Comparison of ENCODE assay signal across 8 cellular contexts in the genomic region with DNA sequence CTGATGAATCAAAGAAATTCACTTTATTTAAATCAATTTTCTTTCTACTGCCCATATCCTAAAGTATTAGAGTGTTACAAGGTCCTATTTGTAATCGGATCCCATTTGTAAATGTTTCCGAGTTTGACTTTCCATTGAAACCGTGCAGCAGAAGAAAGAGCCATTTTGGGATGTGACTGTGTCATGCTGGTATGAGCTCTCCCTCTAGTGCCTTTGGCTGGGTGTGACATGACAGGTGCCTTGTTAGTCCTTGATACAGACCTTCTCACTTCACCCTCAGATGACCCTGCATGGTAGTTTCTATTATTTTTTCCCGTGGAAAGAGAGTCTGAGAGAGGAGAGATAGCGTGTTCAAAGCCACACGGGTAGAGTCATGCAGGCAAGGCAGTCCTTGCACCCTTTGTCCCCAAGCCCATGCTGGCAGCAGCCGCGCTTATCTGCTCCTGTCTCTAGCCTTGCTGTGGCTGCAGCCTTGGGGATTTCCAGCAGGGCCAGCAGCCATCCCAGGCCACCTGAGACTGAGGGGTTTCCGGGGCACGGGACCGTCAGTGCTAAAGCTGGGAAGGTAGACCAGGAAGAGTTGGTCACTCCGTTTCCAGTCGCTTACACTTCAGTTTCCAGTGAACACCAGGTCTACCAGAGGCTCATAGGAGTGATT. TPM values are rescaled to one million over a fixed set of nuclear protein-coding genes. Genes with fewer than 3 reads are reported as not detected.
A peak's percentile ranks its signal among the peaks of the same experiment; 100 is the strongest.
DNase-seq lines count a peak whose midpoint lies in the region; ATAC-seq lines count a peak whose summit lies in the region.

No MANE protein-coding gene starts in this region.

- H3K27ac Mint-ChIP-seq in activated CD4-positive, alpha-beta T cell treated with anti-CD3 and anti-CD28 coated beads for 36 hours: no peak overlapping the region

- H3K4me1 Mint-ChIP-seq in activated CD4-positive, alpha-beta T cell treated with anti-CD3 and anti-CD28 coated beads for 36 hours: peaks cover 2% of the 10 kb centered on the region

- H3K9me3 ChIP-seq in neuronal stem cell (replicated peaks in 1 of 2; ENCODE audit: control insufficient read depth in 2 of 2, insufficient read depth in 1 of 2, low read depth in 1 of 2, low read length in 2 of 2): peaks cover 0 to 8% of the 10 kb centered on the region in 2 donors

- no peaks in the 10 kb centered on the region for H3K9me3 Mint-ChIP-seq in activated CD4-positive, alpha-beta T cell treated with anti-CD3 and anti-CD28 coated beads for 36 hours (ENCODE audit: low read depth)

- H3K27me3 ChIP-seq in neuronal stem cell (ENCODE audit: control insufficient read depth in 3 of 3, insufficient read depth in 3 of 3, low read depth in 1 of 3, low read length in 3 of 3): no peaks in the 10 kb centered on the region

- no peaks in the 10 kb centered on the region for H3K4me1 ChIP-seq in neuronal stem cell (ENCODE audit: control insufficient read depth in 2 of 2, insufficient read depth in 1 of 2, low read depth in 1 of 2, low read length in 2 of 2)

- no peak overlapping the region for H2AK5ac ChIP-seq in neuronal stem cell (ENCODE audit: low read depth, low read length)

- no peak overlapping the region for H3K14ac ChIP-seq in neuronal stem cell (ENCODE audit: low read length)

- ATAC-seq in activated CD4-positive, alpha-beta T cell treated with anti-CD3 and anti-CD28 coated beads for 36 hours: peak; percentile 49
- no peak for ATAC-seq in HG02884 (IDR thresholded peaks at IDR 0.05; ENCODE audit: unreplicated experiment)
- no peak for ATAC-seq in GM21723 (IDR thresholded peaks at IDR 0.05; ENCODE audit: unreplicated experiment)

- POLR2A ChIA-PET in activated CD4-positive, alpha-beta T cell treated with anti-CD3 and anti-CD28 coated beads for 36 hours (lab: Charles Lee): no interaction called here

- no peak overlapping the region for H2AFZ ChIP-seq in neuronal stem cell (ENCODE audit: low read length)

- H4K8ac ChIP-seq in neuronal stem cell (ENCODE audit: low read depth, low read length): no peak overlapping the region

- H2BK120ac ChIP-seq in neuronal stem cell (ENCODE audit: low read depth, low read length): no peak overlapping the region

- DNase-seq in activated CD4-positive, alpha-beta T cell treated with anti-CD3 and anti-CD28 coated beads for 36 hours: peak; percentile 22
- DNase-seq in activated CD4-positive, alpha-beta T cell treated with anti-CD3 and anti-CD28 coated beads for 48 hours: no peak
- DNase-seq in MV-4-11 (lab: John Stamatoyannopoulos, UW): peak; percentile 18
- peak; percentile 69 to 70 for DNase-seq in T47D (ENCODE audit: low read depth in 1 of 2, low spot score in 1 of 2)
- peak; percentile 55 for DNase-seq in mesenteric fat pad (ENCODE audit: low spot score)
- no peak for DNase-seq in neuronal stem cell (ENCODE audit: low spot score)

- H3K36me3 ChIP-seq in neuronal stem cell (replicated peaks in 1 of 2; ENCODE audit: control insufficient read depth in 2 of 2, insufficient read depth in 2 of 2, low read length in 2 of 2): peaks cover 0 to 59% of the 10 kb centered on the region in 2 donors

- no peak overlapping the region for H3K4me3 ChIP-seq in neuronal stem cell (ENCODE audit: low read length in 2 of 2)

- H2BK12ac ChIP-seq in neuronal stem cell (ENCODE audit: low read length): no peak overlapping the region

- no peak overlapping the region for H4K91ac ChIP-seq in neuronal stem cell (ENCODE audit: low read depth, low read length, poor library complexity)

- H3K18ac ChIP-seq in neuronal stem cell (ENCODE audit: low read length): no peak overlapping the region

- H3K27me3 Mint-ChIP-seq in activated CD4-positive, alpha-beta T cell treated with anti-CD3 and anti-CD28 coated beads for 36 hours: peaks cover 6% of the 10 kb centered on the region

- no peak overlapping the region for H3K9ac ChIP-seq in neuronal stem cell (ENCODE audit: low read depth, low read length, poor library complexity)

- no peak overlapping the region for H3K4me2 ChIP-seq in neuronal stem cell (ENCODE audit: insufficient read depth, low read length, poor library complexity, severe bottlenecking)

- no peak overlapping the region for H2BK15ac ChIP-seq in neuronal stem cell (ENCODE audit: low read length)

- H3K36me3 Mint-ChIP-seq in activated CD4-positive, alpha-beta T cell treated with anti-CD3 and anti-CD28 coated beads for 36 hours (ENCODE audit: low read depth): no peaks in the 10 kb centered on the region

- no peak overlapping the region for H3K4me3 Mint-ChIP-seq in activated CD4-positive, alpha-beta T cell treated with anti-CD3 and anti-CD28 coated beads for 36 hours

- H3K23ac ChIP-seq in neuronal stem cell (ENCODE audit: low read depth, low read length, poor library complexity): no peak overlapping the region

- intact Hi-C loops in activated CD4-positive, alpha-beta T cell treated with anti-CD3 and anti-CD28 coated beads for 36 hours (cut with DNase I, micrococcal nuclease): loop anchor here (2.0 to 10.0 kb wide), 3 partner anchors 140 to 218 kb away; no protein-coding TSS in a partner anchor

- CTCF ChIA-PET in activated CD4-positive, alpha-beta T cell treated with anti-CD3 and anti-CD28 coated beads for 36 hours (lab: Charles Lee): interaction anchor here (1.7 kb wide), 1 partner anchor 188 kb away, joined by 4 read pairs; no protein-coding TSS in a partner anchor

- H3K79me1 ChIP-seq in neuronal stem cell (ENCODE audit: low read depth, low read length): peaks cover 2% of the 10 kb centered on the region

- in situ Hi-C loops in T47D (cut with HindIII; ENCODE audit: low pct_unique_long_range_greater_than_20kb, low sequenced_read_pairs): no loop called here

- H3K27ac ChIP-seq in neuronal stem cell (replicated peaks; ENCODE audit: low read length): no peak overlapping the region

- H3K4ac ChIP-seq in neuronal stem cell (ENCODE audit: low read length): no peak overlapping the region

- WGBS in neuronal stem cell (ENCODE audit: extremely low coverage in 2 of 2, insufficient read length in 2 of 2, insufficient replicate concordance in 1 of 2), 2 donors: no CpG with 5 or more reads among the region's 13 CpGs

- no peak overlapping the region for H2BK5ac ChIP-seq in neuronal stem cell (ENCODE audit: low read length)

RNA-seq across cellular contexts. Expression of a gene that starts 21.4 kb away (rescaled TPM):
- total RNA-seq in activated CD4-positive, alpha-beta T cell treated with anti-CD3 and anti-CD28 coated beads for 36 hours: 10 to 100 TPM; 20.4 to 20.9 TPM
- total RNA-seq in mesenteric fat pad: 43.9 TPM
- 31.5 TPM for polyA plus RNA-seq in neuronal stem cell (2013, experiment 1 of 2)
- 31.3 TPM for polyA plus RNA-seq in neuronal stem cell (2013, experiment 2 of 2)

RNA-seq across cellular contexts. Expression of a gene that starts 35.5 kb away (rescaled TPM):
- total RNA-seq in activated CD4-positive, alpha-beta T cell treated with anti-CD3 and anti-CD28 coated beads for 36 hours: 10 to 100 TPM; 22.4 to 29.6 TPM
- total RNA-seq in mesenteric fat pad: 30.5 TPM
- polyA plus RNA-seq in neuronal stem cell (2013, experiment 1 of 2): 7.6 TPM
- 8.1 TPM for polyA plus RNA-seq in neuronal stem cell (2013, experiment 2 of 2)

Comparison
In these comparisons a context has a peak if more than half of its experiments do, and no peak if none do; other contexts are left out.
1. DNase-seq: peak in activated CD4-positive, alpha-beta T cell treated with anti-CD3 and anti-CD28 coated beads for 36 hours (single experiment), MV-4-11 (single experiment), T47D (2 of 2) and mesenteric fat pad (single experiment); none in activated CD4-positive, alpha-beta T cell treated with anti-CD3 and anti-CD28 coated beads for 48 hours (single experiment) and neuronal stem cell (single experiment).